Comparison of ENCODE assay signal across 9 cellular contexts in the genomic region with DNA sequence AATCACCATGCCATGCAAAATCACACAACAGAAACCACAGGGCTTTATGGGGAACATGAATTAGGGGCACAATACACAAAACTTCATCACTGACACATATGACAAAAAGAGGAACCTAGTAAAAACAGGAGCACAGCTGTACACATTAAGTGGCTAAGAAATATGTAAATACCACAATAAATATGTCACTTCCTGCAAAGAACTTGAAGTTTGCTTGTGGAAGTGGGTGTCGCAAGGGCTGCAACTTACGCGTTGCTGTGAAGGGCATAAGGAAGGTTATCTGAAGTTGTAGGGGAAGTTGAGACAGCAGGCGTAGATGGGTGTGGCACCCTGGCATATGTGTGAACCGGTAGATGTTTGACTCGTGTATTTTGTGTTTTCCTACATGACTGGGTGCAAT. TPM values are rescaled to one million over a fixed set of nuclear protein-coding genes. Genes with fewer than 3 reads are reported as not detected.
A peak's percentile ranks its signal among the peaks of the same experiment; 100 is the strongest.
DNase-seq lines count a peak whose midpoint lies in the region; ATAC-seq and TF ChIP-seq lines count a peak whose summit lies in the region.
"Had no signal": no experiment of that assay in that cellular context is flagged by ENCODE, and none has a peak within 500 bp of the region (broad histone marks: within the 10 kb centered on the region; RNA-seq: fewer than 3 reads in every experiment).

No MANE protein-coding gene starts in this region.

- H3K9me3 Mint-ChIP-seq in CD8-positive, alpha-beta memory T cell = no peaks in the 10 kb centered on the region

- H3K27ac ChIP-seq in left ventricle myocardium inferior (replicated peaks) = peak overlapping the region; percentile 72
- H3K27ac ChIP-seq in CD8-positive, alpha-beta memory T cell (ENCODE audit: low read depth, low read length) = no peak overlapping the region

- no peak overlapping the region for H3K4me3 ChIP-seq in left ventricle myocardium inferior
- no peak overlapping the region for H3K4me3 ChIP-seq in CD8-positive, alpha-beta memory T cell (ENCODE audit: low read length)

- CTCF ChIA-PET in CD8-positive, alpha-beta memory T cell (lab: Charles Lee) = no interaction called here

- TF ChIP-seq CTCF in left ventricle myocardium inferior (IDR thresholded peaks at IDR 0.05; ENCODE audit: borderline replicate concordance) = no peak

- POLR2A ChIA-PET in CD8-positive, alpha-beta memory T cell (lab: Charles Lee) = no interaction called here

- H3K27me3 ChIP-seq in left ventricle myocardium inferior (ENCODE audit: low read depth) = no peaks in the 10 kb centered on the region
- no peaks in the 10 kb centered on the region for H3K27me3 ChIP-seq in CD8-positive, alpha-beta memory T cell (ENCODE audit: insufficient read depth, low read length, poor library complexity, severe bottlenecking)

- H3K27ac Mint-ChIP-seq in CD8-positive, alpha-beta memory T cell = peak overlapping the region in 1 of 8 donors; percentile 55

- peaks cover 3 to 4% of the 10 kb centered on the region in 2 donors for H3K27me3 Mint-ChIP-seq in CD8-positive, alpha-beta memory T cell

- no peaks in the 10 kb centered on the region for H3K36me3 Mint-ChIP-seq in CD8-positive, alpha-beta memory T cell

- no peaks in the 10 kb centered on the region for H3K9me3 ChIP-seq in left ventricle myocardium inferior (replicated peaks)
- no peaks in the 10 kb centered on the region for H3K9me3 ChIP-seq in CD8-positive, alpha-beta memory T cell (ENCODE audit: low read length)

- peak; percentile 52 for ATAC-seq in GM21723 (IDR thresholded peaks at IDR 0.05; ENCODE audit: unreplicated experiment)

- intact Hi-C loops in left ventricle myocardium inferior (cut with micrococcal nuclease) = loop anchor here (10.0 kb wide), 2 partner anchors 436 to 906 kb away; no protein-coding TSS in a partner anchor

- H3K4me3 Mint-ChIP-seq in CD8-positive, alpha-beta memory T cell = no peak overlapping the region

- H3K4me1 ChIP-seq in left ventricle myocardium inferior = peaks cover 7% of the 10 kb centered on the region
- H3K4me1 ChIP-seq in CD8-positive, alpha-beta memory T cell (ENCODE audit: insufficient read depth, low read length) = no peaks in the 10 kb centered on the region

- peaks cover 2 to 5% (median 5%) of the 10 kb centered on the region in 3 donors for H3K4me1 Mint-ChIP-seq in CD8-positive, alpha-beta memory T cell

- no peaks in the 10 kb centered on the region for H3K36me3 ChIP-seq in left ventricle myocardium inferior
- no peaks in the 10 kb centered on the region for H3K36me3 ChIP-seq in CD8-positive, alpha-beta memory T cell (ENCODE audit: insufficient read depth, low read length)

- peak; percentile 11 for DNase-seq in GM03348 (ENCODE audit: low spot score)
- peak; percentile 99 for DNase-seq in NOMO-1 treated with DMSO at 0.1 percent for 48 hours (lab: John Stamatoyannopoulos, UW; ENCODE audit: unreplicated experiment)
- DNase-seq in left ventricle myocardium inferior = peak; percentile 29
- no peak for DNase-seq in GDM1 (lab: John Stamatoyannopoulos, UW)
- DNase-seq in CD8-positive, alpha-beta memory T cell = no peak
- no peak for DNase-seq in glomerular visceral epithelial cell (ENCODE audit: extremely low spot score)
- DNase-seq in NCI-H2227 treated with DMSO at 0.1 percent for 48 hours (lab: John Stamatoyannopoulos, UW) = no peak
- DNase-seq: activated gamma-delta T cell treated with Interleukin-2 at 50 U/mL for 16 hours had no signal

RNA-seq across cellular contexts. Expression of a gene that starts 42.4 kb away (rescaled TPM):
- 36.1 TPM for total RNA-seq in left ventricle myocardium inferior
- total RNA-seq in CD8-positive, alpha-beta memory T cell = under 1 TPM; 0.04 to 0.20 TPM
- polyA plus RNA-seq in CD8-positive, alpha-beta memory T cell = not detected

Comparison
In these comparisons a context has a peak if more than half of its experiments do, and no peak if none do; other contexts are left out.
1. DNase-seq: peak in GM03348 (single experiment), NOMO-1 treated with DMSO at 0.1 percent for 48 hours (single experiment) and left ventricle myocardium inferior (single experiment); none in GDM1 (single experiment), CD8-positive, alpha-beta memory T cell (0 of 5), glomerular visceral epithelial cell (single experiment) and NCI-H2227 treated with DMSO at 0.1 percent for 48 hours (single experiment).
2. RNA of a gene that starts 42.4 kb away (total RNA-seq): 36.1 TPM in left ventricle myocardium inferior (single experiment); 0.04 to 0.20 TPM in CD8-positive, alpha-beta memory T cell; every median in the first group is over 10 times any median in the second.